Comparison of ENCODE assay signal across 7 cellular contexts in genomic region chr12:63007726-63008125, GRCh38.
"Had no signal": no experiment of that assay in that cellular context is flagged by ENCODE, and none has a peak within 500 bp of the region (broad histone marks: within the 10 kb centered on the region; RNA-seq: fewer than 3 reads in every experiment).

No MANE protein-coding gene starts in this region.

- H3K27ac ChIP-seq: GM23248 had no signal

- H3K4me3 Mint-ChIP-seq: H9 had no signal

- H3K27ac Mint-ChIP-seq: H9 had no signal

- H3K9me3 Mint-ChIP-seq: H9 had no signal

- H3K9ac ChIP-seq: GM23248 had no signal

- DNase-seq: GM23248, GOT3, H9, HCEC 1CT, IMR-90, KG1 had no signal

- H3K4me3 ChIP-seq: GM23248, K562 had no signal
